ENCODE assay signal across 8 cellular contexts in the genomic region with DNA sequence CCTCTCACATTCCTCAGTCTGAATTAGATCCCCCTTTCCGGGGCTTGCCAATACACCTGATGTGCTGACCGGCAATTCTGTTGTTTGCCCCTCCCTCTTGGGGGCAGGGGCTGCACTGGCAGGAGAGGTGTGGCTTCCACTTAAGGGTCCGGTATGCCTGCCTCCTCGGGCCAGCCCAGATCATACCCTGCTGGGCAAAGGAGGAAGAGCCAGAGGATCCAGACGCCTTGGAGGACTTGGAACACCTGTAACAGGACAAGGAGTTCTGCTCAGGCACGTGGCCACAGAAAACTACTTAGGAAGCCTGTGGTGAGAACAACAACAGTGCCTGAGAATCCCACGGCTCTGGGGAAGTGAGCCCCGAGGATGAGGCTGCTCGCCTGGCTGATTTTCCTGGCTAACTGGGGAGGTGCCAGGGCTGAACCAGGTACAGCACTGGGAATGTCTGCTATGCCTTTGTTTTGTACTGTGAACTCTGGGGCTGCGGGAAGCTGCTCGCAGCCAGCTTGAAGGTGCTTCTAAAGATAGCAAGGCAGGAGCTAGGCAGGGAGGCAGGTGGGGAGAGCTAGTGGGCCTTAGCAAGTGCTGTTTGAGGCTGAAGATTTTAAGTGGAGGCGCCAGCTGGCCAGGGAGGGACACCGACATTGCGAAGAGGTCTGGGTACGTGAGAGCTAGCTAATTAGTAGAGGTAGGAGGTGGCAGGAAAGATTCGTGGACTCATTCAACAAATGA. TPM values are rescaled to one million over a fixed set of nuclear protein-coding genes. Genes with fewer than 3 reads are reported as not detected.
A peak's percentile ranks its signal among the peaks of the same experiment; 100 is the strongest.
DNase-seq lines count a peak whose midpoint lies in the region; ATAC-seq and TF ChIP-seq lines count a peak whose summit lies in the region.

A gene with protein sequence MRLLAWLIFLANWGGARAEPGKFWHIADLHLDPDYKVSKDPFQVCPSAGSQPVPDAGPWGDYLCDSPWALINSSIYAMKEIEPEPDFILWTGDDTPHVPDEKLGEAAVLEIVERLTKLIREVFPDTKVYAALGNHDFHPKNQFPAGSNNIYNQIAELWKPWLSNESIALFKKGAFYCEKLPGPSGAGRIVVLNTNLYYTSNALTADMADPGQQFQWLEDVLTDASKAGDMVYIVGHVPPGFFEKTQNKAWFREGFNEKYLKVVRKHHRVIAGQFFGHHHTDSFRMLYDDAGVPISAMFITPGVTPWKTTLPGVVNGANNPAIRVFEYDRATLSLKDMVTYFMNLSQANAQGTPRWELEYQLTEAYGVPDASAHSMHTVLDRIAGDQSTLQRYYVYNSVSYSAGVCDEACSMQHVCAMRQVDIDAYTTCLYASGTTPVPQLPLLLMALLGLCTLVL (plus strand): TSS at position 183 of the 732 bp plus-strand sequence. CDS start 184 bp downstream, at position 367.

- no peaks in the 10 kb centered on the region for H3K9me3 Mint-ChIP-seq in activated T-cell treated with anti-CD3 and anti-CD28 coated beads, Interleukin-2, amount 50 U/mL, for 24 hours
- no peaks in the 10 kb centered on the region for H3K9me3 Mint-ChIP-seq in naive B cell

- H3K4me1 ChIP-seq in breast epithelium: no peaks in the 10 kb centered on the region

- TF ChIP-seq POLR2A in breast epithelium (IDR thresholded peaks at IDR 0.05): no peak

- H3K27me3 Mint-ChIP-seq in activated T-cell treated with anti-CD3 and anti-CD28 coated beads, Interleukin-2, amount 50 U/mL, for 24 hours: peaks cover 23% of the 10 kb centered on the region
- H3K27me3 Mint-ChIP-seq in naive B cell: peaks cover 14 to 22% (median 17%) of the 10 kb centered on the region in 3 donors

- H3K4me3 Mint-ChIP-seq in activated T-cell treated with anti-CD3 and anti-CD28 coated beads, Interleukin-2, amount 50 U/mL, for 24 hours: peak within 1 kb of the TSS; percentile 21
- peak within 1 kb of the TSS in 4 of 8 donors; percentile 0 to 73 (median 26) for H3K4me3 Mint-ChIP-seq in naive B cell

- H3K27ac ChIP-seq in breast epithelium: peak within 1 kb of the TSS; percentile 49 to 68

- TF ChIP-seq CTCF in breast epithelium (IDR thresholded peaks at IDR 0.05): peak in 2 of 3 donors; percentile 19 to 34

- H3K4me3 ChIP-seq in breast epithelium: peak within 1 kb of the TSS in 2 of 3 donors; percentile 48 to 61

- intact Hi-C loops in breast epithelium (cut with DNase I; ENCODE audit: low total_unique reads): no loop called here

- H3K27me3 ChIP-seq in breast epithelium: no peaks in the 10 kb centered on the region

- ATAC-seq in naive B cell (ENCODE audit: low read depth in 2 of 2) (no peak), GM19397 (IDR thresholded peaks at IDR 0.05; ENCODE audit: unreplicated experiment) (no peak), HG03097 (IDR thresholded peaks at IDR 0.05; ENCODE audit: low FRiP score, unreplicated experiment) (no peak)

- H3K4me1 Mint-ChIP-seq in activated T-cell treated with anti-CD3 and anti-CD28 coated beads, Interleukin-2, amount 50 U/mL, for 24 hours (ENCODE audit: low read depth): peaks cover 12% of the 10 kb centered on the region
- H3K4me1 Mint-ChIP-seq in naive B cell: peaks cover 9 to 16% (median 14%) of the 10 kb centered on the region in 3 donors

- no peaks in the 10 kb centered on the region for H3K9me3 ChIP-seq in breast epithelium

- no peak for DNase-seq in activated T-cell treated with anti-CD3 and anti-CD28 coated beads, Interleukin-2, amount 50 U/mL, for 24 hours
- DNase-seq in activated T-cell treated with anti-CD3 and anti-CD28 coated beads for 4 hours (no peak), NCI-H510A treated with DMSO at 0.1 percent for 48 hours (lab: John Stamatoyannopoulos, UW) (peak; percentile 95), breast epithelium (ENCODE audit: low spot score in 2 of 2) (peak; percentile 43 to 57), naive B cell (no peak), inferior parietal cortex (ENCODE audit: extremely low spot score) (no peak)

- no peaks in the 10 kb centered on the region for H3K36me3 Mint-ChIP-seq in activated T-cell treated with anti-CD3 and anti-CD28 coated beads, Interleukin-2, amount 50 U/mL, for 24 hours (ENCODE audit: low read depth)
- no peaks in the 10 kb centered on the region for H3K36me3 Mint-ChIP-seq in naive B cell

- H3K36me3 ChIP-seq in breast epithelium: no peaks in the 10 kb centered on the region

- peak within 1 kb of the TSS; percentile 27 for H3K27ac Mint-ChIP-seq in activated T-cell treated with anti-CD3 and anti-CD28 coated beads, Interleukin-2, amount 50 U/mL, for 24 hours
- peak within 1 kb of the TSS in 4 of 6 donors; percentile 11 to 78 (median 54) for H3K27ac Mint-ChIP-seq in naive B cell

RNA-seq across cellular contexts. Expression of the gene that starts here (rescaled TPM):
- 10 to 100 TPM in 2 of 3 donors, not detected in 1; 13.8 to 14.9 TPM for total RNA-seq in breast epithelium
- not detected for polyA plus RNA-seq in naive B cell (ENCODE audit: low read depth in 6 of 6)

Comparison
In these comparisons a context has a peak if more than half of its experiments do, and no peak if none do; other contexts are left out.
1. DNase-seq: peak in NCI-H510A treated with DMSO at 0.1 percent for 48 hours (single experiment) and breast epithelium (2 of 2); none in activated T-cell treated with anti-CD3 and anti-CD28 coated beads, Interleukin-2, amount 50 U/mL, for 24 hours (single experiment), activated T-cell treated with anti-CD3 and anti-CD28 coated beads for 4 hours (single experiment), naive B cell (single experiment) and inferior parietal cortex (single experiment).